Comparison of ENCODE assay signal across 8 cellular contexts in the genomic region with DNA sequence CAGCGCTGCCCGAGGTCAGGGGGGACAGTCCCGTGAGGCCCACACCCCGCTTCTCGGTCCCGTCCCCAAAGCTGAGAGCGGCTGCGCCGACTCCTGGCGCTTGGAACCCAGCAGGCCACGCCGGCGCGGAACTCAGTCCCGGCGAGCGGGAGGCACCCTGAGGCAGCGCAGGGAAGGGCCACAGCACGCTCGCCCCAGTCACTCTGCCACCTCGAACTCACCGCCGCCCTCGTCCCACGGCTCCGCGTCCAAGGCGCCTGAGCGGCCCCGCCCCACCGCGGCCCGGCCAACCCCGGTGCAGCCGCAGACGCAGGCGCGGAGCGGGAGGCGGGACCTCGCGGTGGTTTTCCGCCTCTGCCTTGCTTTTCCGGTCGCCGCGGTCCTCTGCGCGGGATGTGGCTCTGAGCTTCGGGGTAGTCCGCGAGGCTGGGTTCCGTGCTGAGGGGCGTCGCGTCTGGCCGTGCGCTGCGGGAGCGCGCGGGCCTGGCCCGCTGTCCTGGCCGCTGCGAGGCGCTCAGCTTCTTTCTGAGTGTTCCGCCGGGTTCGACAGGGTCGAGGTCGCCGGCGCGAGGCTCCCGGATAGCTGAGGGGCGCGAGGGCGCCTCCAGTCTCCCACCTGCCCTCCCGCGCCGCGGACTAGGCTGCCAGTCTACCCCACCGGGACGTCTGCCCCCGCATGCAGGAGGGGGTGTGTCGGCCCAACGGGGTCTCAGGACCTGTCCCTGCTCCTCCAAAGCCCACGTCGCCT. TPM values are rescaled to one million over a fixed set of nuclear protein-coding genes. Genes with fewer than 3 reads are reported as not detected.
DNase-seq lines count a peak whose midpoint lies in the region; ATAC-seq and TF ChIP-seq lines count a peak whose summit lies in the region.

A gene with protein sequence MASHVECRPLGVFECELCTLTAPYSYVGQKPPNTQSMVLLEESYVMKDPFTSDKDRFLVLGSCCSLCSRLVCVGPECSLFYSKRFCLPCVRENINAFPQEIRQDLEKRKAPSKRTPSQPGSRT (minus strand): TSS at position 259 of the 748 bp plus-strand sequence. CDS start 2,009 bp downstream, outside the sequence.

- in situ Hi-C loops in GM18951 (cut with MboI; ENCODE audit: low sequenced_read_pairs, unreplicated experiment) = no loop called here

- intact Hi-C loops in activated CD4-positive, alpha-beta T cell treated with anti-CD3 and anti-CD28 coated beads, Interleukin-2, amount 10 ng/mL, durations not matched to agents 24 days and 14 days (cut with micrococcal nuclease) = loop anchor here (1.0 to 5.0 kb wide), 3 partner anchors 47 to 127 kb away; a partner anchor contains a TSS

- H3K4me1 Mint-ChIP-seq in activated CD4-positive, alpha-beta T cell treated with anti-CD3 and anti-CD28 coated beads, Interleukin-2, amount 10 ng/mL, durations not matched to agents 24 days and 14 days = peaks cover 27% of the 10 kb centered on the region

- H3K4me3 Mint-ChIP-seq in activated CD4-positive, alpha-beta T cell treated with anti-CD3 and anti-CD28 coated beads, Interleukin-2, amount 10 ng/mL, durations not matched to agents 24 days and 14 days = peak within 1 kb of the TSS; percentile 91

- DNase-seq in Ammon's horn (ENCODE audit: low spot score) = peak; percentile 94
- DNase-seq in NCI-H460 (ENCODE audit: extremely low read depth, low read depth) = peak; percentile 76
- DNase-seq in activated CD4-positive, alpha-beta T cell treated with anti-CD3 and anti-CD28 coated beads, Interleukin-2, amount 10 ng/mL, durations not matched to agents 24 days and 14 days = peak; percentile 98
- DNase-seq in dedifferentiated amniotic fluid mesenchymal stem cell (ENCODE audit: extremely low spot score) = peak; percentile 73
- peak; percentile 94 for DNase-seq in left lobe of liver (ENCODE audit: low spot score)
- peak; percentile 89 for DNase-seq in stimulated activated CD4-positive, alpha-beta T cell treated with anti-CD3 and anti-CD28 coated beads, Interleukin-2, amount 100 ng/mL, for 4 hours (ENCODE audit: low read depth)

- peak within 1 kb of the TSS; percentile 89 for H3K27ac Mint-ChIP-seq in activated CD4-positive, alpha-beta T cell treated with anti-CD3 and anti-CD28 coated beads, Interleukin-2, amount 10 ng/mL, durations not matched to agents 24 days and 14 days

- peak; percentile 97 for TF ChIP-seq POLR2A in GM18951 (IDR thresholded peaks at IDR 0.05; ENCODE audit: extremely low read depth, insufficient read depth, insufficient read length)

- no peaks in the 10 kb centered on the region for H3K9me3 Mint-ChIP-seq in activated CD4-positive, alpha-beta T cell treated with anti-CD3 and anti-CD28 coated beads, Interleukin-2, amount 10 ng/mL, durations not matched to agents 24 days and 14 days

- H3K36me3 Mint-ChIP-seq in activated CD4-positive, alpha-beta T cell treated with anti-CD3 and anti-CD28 coated beads, Interleukin-2, amount 10 ng/mL, durations not matched to agents 24 days and 14 days (ENCODE audit: low read depth) = peaks cover 8% of the 10 kb centered on the region

- H3K27me3 Mint-ChIP-seq in activated CD4-positive, alpha-beta T cell treated with anti-CD3 and anti-CD28 coated beads, Interleukin-2, amount 10 ng/mL, durations not matched to agents 24 days and 14 days = no peaks in the 10 kb centered on the region

- peak; percentile 80 for ATAC-seq in HG03175 (IDR thresholded peaks at IDR 0.05; ENCODE audit: unreplicated experiment)
- peak; percentile 94 for ATAC-seq in left lobe of liver

RNA-seq across cellular contexts. Expression of the gene that starts here (rescaled TPM):
- 14.6 and 15.8 TPM in 2 replicates for total RNA-seq in NCI-H460 (2014; rRNA removed; shearing (Covaris generic))
- polyA plus RNA-seq in NCI-H460 (2014; cell fraction: nucleus; rRNA removed) = 48.6 and 107 TPM in 2 replicates
- total RNA-seq in activated CD4-positive, alpha-beta T cell treated with anti-CD3 and anti-CD28 coated beads, Interleukin-2, amount 10 ng/mL, durations not matched to agents 24 days and 14 days = 10.4 and 10.6 TPM in 2 replicates
- total RNA-seq in left lobe of liver = 5.1 TPM

Comparison
In these comparisons a context has a peak if more than half of its experiments do, and no peak if none do; other contexts are left out.
1. Peak in every context shown above with its lines: DNase-seq and ATAC-seq.